8 cellular contexts compared by ENCODE assay signal in the genomic region with DNA sequence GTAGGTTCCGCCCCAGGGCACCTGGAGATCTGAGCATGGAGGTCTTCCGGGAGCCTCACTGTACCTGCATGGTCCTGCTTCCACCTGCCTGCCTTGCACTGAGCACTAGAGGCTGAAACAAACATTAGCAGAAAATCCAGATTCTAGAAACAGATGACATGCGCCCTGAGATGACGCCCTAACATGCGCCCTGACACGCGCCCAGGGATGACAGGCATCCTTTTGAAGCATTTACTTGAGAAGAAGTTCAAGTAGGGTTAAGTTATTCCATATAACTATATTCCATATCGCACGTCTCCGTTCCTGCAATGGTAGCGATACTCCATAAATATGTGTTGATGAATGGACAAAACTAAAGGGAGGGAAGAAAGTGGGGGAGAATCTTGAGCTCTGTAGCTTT. TPM values are rescaled to one million over a fixed set of nuclear protein-coding genes. Genes with fewer than 3 reads are reported as not detected.
"Had no signal": no experiment of that assay in that cellular context is flagged by ENCODE, and none has a peak within 500 bp of the region (broad histone marks: within the 10 kb centered on the region; RNA-seq: fewer than 3 reads in every experiment).

No MANE protein-coding gene starts in this region.

- H3K4me3 ChIP-seq: GM23338 had no signal

- FAIRE-seq: HTR-8/SVneo had no signal

- H3K4me2 ChIP-seq: GM23338 had no signal

- ATAC-seq: GM23338 had no signal

- DNase-seq: H7, HCEC 1CT, HFFc6, KG1 had no signal

- H3K27ac Mint-ChIP-seq: GM23338, HFFc6, IgD-negative memory B cell had no signal

- H3K4me3 Mint-ChIP-seq: GM23338, HFFc6 had no signal

- H3K4me1 Mint-ChIP-seq: IgD-negative memory B cell had no signal

RNA-seq across cellular contexts. Expression of a gene that starts 13.7 kb away (rescaled TPM):
- total RNA-seq: H4, HFFc6 had no signal
- polyA plus RNA-seq: IgD-negative memory B cell had no signal
